Comparison of ENCODE assay signal across 19 cellular contexts in genomic region chr16:11272921-11273720, GRCh38. TPM values are rescaled to one million over a fixed set of nuclear protein-coding genes. Genes with fewer than 3 reads are reported as not detected.
A peak's percentile ranks its signal among the peaks of the same experiment; 100 is the strongest.
DNase-seq lines count a peak whose midpoint lies in the region; ATAC-seq and TF ChIP-seq lines count a peak whose summit lies in the region.
"Had no signal": no experiment of that assay in that cellular context is flagged by ENCODE, and none has a peak within 500 bp of the region (broad histone marks: within the 10 kb centered on the region; RNA-seq: fewer than 3 reads in every experiment).

Gene PRM3, minus strand, starts transcription at chr16:11273629. Its CDS starts 34 bp downstream, at chr16:11273595.

- H3K27me3 Mint-ChIP-seq in activated CD8-positive, alpha-beta T cell treated with anti-CD3 and anti-CD28 coated beads, Interleukin-2, amount 10 ng/mL, durations not matched to agents 7 days and 5 days (ENCODE audit: low read depth): peaks cover 4% of the 10 kb centered on the region
- H3K27me3 Mint-ChIP-seq in activated CD8-positive, alpha-beta T cell treated with anti-CD3 and anti-CD28 coated beads for 36 hours: no peaks in the 10 kb centered on the region
- H3K27me3 Mint-ChIP-seq in nephron (ENCODE audit: low read depth) (peaks cover 11% of the 10 kb centered on the region), type B pancreatic cell (no peaks in the 10 kb centered on the region), glutamatergic neuron (ENCODE audit: unreplicated experiment) (peaks cover 4% of the 10 kb centered on the region)

- H3K27ac ChIP-seq in ectodermal cell (ENCODE audit: insufficient read depth, low read depth, low read length, poor library complexity, severe bottlenecking): peak within 1 kb of the TSS; percentile 88
- H3K27ac ChIP-seq: BLaER1 treated with 17β-estradiol and CSF1 and Interleukin-3, amounts not matched to agents 10 nM and 100 nM; RWPE1 had no signal

- H3K4me1 Mint-ChIP-seq in activated CD8-positive, alpha-beta T cell treated with anti-CD3 and anti-CD28 coated beads, Interleukin-2, amount 10 ng/mL, durations not matched to agents 7 days and 5 days (ENCODE audit: low read depth): no peaks in the 10 kb centered on the region
- no peaks in the 10 kb centered on the region for H3K4me1 Mint-ChIP-seq in activated CD8-positive, alpha-beta T cell treated with anti-CD3 and anti-CD28 coated beads for 36 hours (ENCODE audit: low read depth)
- H3K4me1 Mint-ChIP-seq in nephron: peaks cover 10% of the 10 kb centered on the region
- H3K4me1 Mint-ChIP-seq in type B pancreatic cell (ENCODE audit: unreplicated experiment): peaks cover 11% of the 10 kb centered on the region
- peaks cover 2% of the 10 kb centered on the region for H3K4me1 Mint-ChIP-seq in glutamatergic neuron (ENCODE audit: low read depth, unreplicated experiment)

- H3K4me3 Mint-ChIP-seq in activated CD8-positive, alpha-beta T cell treated with anti-CD3 and anti-CD28 coated beads, Interleukin-2, amount 10 ng/mL, durations not matched to agents 7 days and 5 days: no peak within 1 kb of the TSS
- no peak within 1 kb of the TSS for H3K4me3 Mint-ChIP-seq in activated CD8-positive, alpha-beta T cell treated with anti-CD3 and anti-CD28 coated beads for 36 hours
- H3K4me3 Mint-ChIP-seq in nephron (peak within 1 kb of the TSS in 1 of 3 experiments; percentile 3), type B pancreatic cell (no peak within 1 kb of the TSS), glutamatergic neuron (ENCODE audit: unreplicated experiment) (no peak within 1 kb of the TSS)

- H3K9me3 ChIP-seq in ectodermal cell (ENCODE audit: control insufficient read depth, low read length): no peaks in the 10 kb centered on the region
- H3K9me3 ChIP-seq: BLaER1 treated with 17β-estradiol and CSF1 and Interleukin-3, amounts not matched to agents 10 nM and 100 nM had no signal

- H3K4me1 ChIP-seq in ectodermal cell (ENCODE audit: control insufficient read depth, insufficient read depth, low read length): peaks cover 17% of the 10 kb centered on the region
- H3K4me1 ChIP-seq: BLaER1 treated with 17β-estradiol and CSF1 and Interleukin-3, amounts not matched to agents 10 nM and 100 nM had no signal

- POLR2A ChIA-PET in activated CD8-positive, alpha-beta T cell treated with anti-CD3 and anti-CD28 coated beads, Interleukin-2, amount 10 ng/mL, durations not matched to agents 7 days and 5 days (lab: Charles Lee): interaction anchor here (1.0 kb wide), 1 partner anchor 38 kb away, joined by 3 read pairs; no protein-coding TSS in a partner anchor
- POLR2A ChIA-PET in activated CD8-positive, alpha-beta T cell treated with anti-CD3 and anti-CD28 coated beads for 36 hours (lab: Charles Lee): interaction anchor here (0.9 to 2.0 kb wide), 6 partner anchors 9 to 86 kb away, joined by 3 to 7 read pairs (median 3); no protein-coding TSS in a partner anchor

- no peak for ATAC-seq in activated CD8-positive, alpha-beta T cell treated with anti-CD3 and anti-CD28 coated beads, Interleukin-2, amount 10 ng/mL, durations not matched to agents 7 days and 5 days
- ATAC-seq in activated CD8-positive, alpha-beta T cell treated with anti-CD3 and anti-CD28 coated beads for 36 hours: no peak

- 86 to 88% methylated on average over 30 of the region's 30 CpGs for WGBS in ectodermal cell, 2 experiments

- H3K9me3 Mint-ChIP-seq in activated CD8-positive, alpha-beta T cell treated with anti-CD3 and anti-CD28 coated beads, Interleukin-2, amount 10 ng/mL, durations not matched to agents 7 days and 5 days (ENCODE audit: insufficient read depth): no peaks in the 10 kb centered on the region
- no peaks in the 10 kb centered on the region for H3K9me3 Mint-ChIP-seq in activated CD8-positive, alpha-beta T cell treated with anti-CD3 and anti-CD28 coated beads for 36 hours
- H3K9me3 Mint-ChIP-seq in nephron: no peaks in the 10 kb centered on the region
- H3K9me3 Mint-ChIP-seq in type B pancreatic cell: no peaks in the 10 kb centered on the region
- peaks cover 1% of the 10 kb centered on the region for H3K9me3 Mint-ChIP-seq in glutamatergic neuron (ENCODE audit: unreplicated experiment)

- H3K27me3 ChIP-seq in ectodermal cell (ENCODE audit: control insufficient read depth, insufficient read depth, low read length, poor library complexity, severe bottlenecking): no peaks in the 10 kb centered on the region
- H3K27me3 ChIP-seq: BLaER1 treated with 17β-estradiol and CSF1 and Interleukin-3, amounts not matched to agents 10 nM and 100 nM had no signal

- no peak for DNase-seq in activated CD8-positive, alpha-beta T cell treated with anti-CD3 and anti-CD28 coated beads, Interleukin-2, amount 10 ng/mL, durations not matched to agents 7 days and 5 days
- no peak for DNase-seq in activated CD8-positive, alpha-beta T cell treated with anti-CD3 and anti-CD28 coated beads for 36 hours
- no peak for DNase-seq in type B pancreatic cell (ENCODE audit: extremely low spot score, unreplicated experiment)
- DNase-seq in glutamatergic neuron: no peak
- DNase-seq in anterior cingulate cortex (lab: John Stamatoyannopoulos, UW): no peak
- no peak for DNase-seq in retina
- DNase-seq: 8988T, DMS 273 treated with DMSO at 0.1 percent for 48 hours, MV-4-11, NCI-H1417 treated with DMSO at 0.1 percent for 48 hours, NCI-H2029 treated with DMSO at 0.1 percent for 48 hours, NCI-H2227 treated with DMSO at 0.1 percent for 48 hours, NCI-H526 had no signal

- intact Hi-C loops in activated CD8-positive, alpha-beta T cell treated with anti-CD3 and anti-CD28 coated beads for 36 hours (cut with micrococcal nuclease): no loop called here

- no peak within 1 kb of the TSS for H3K4me3 ChIP-seq in ectodermal cell (ENCODE audit: insufficient read depth, low read depth, low read length)
- H3K4me3 ChIP-seq: BLaER1 treated with 17β-estradiol and CSF1 and Interleukin-3, amounts not matched to agents 10 nM and 100 nM had no signal

- CTCF ChIA-PET in activated CD8-positive, alpha-beta T cell treated with anti-CD3 and anti-CD28 coated beads, Interleukin-2, amount 10 ng/mL, durations not matched to agents 7 days and 5 days (lab: Charles Lee): interaction anchor here (0.7 to 1.4 kb wide), 2 partner anchors 11 to 309 kb away, joined by 3 to 5 read pairs; no protein-coding TSS in a partner anchor
- CTCF ChIA-PET in activated CD8-positive, alpha-beta T cell treated with anti-CD3 and anti-CD28 coated beads for 36 hours (lab: Charles Lee): interaction anchor here (0.7 to 1.3 kb wide), 3 partner anchors 9 to 14 kb away, joined by 3 to 4 read pairs (median 3); no protein-coding TSS in a partner anchor

- H3K36me3 ChIP-seq in ectodermal cell (ENCODE audit: control insufficient read depth, insufficient read depth, low read length): no peaks in the 10 kb centered on the region
- H3K36me3 ChIP-seq: BLaER1 treated with 17β-estradiol and CSF1 and Interleukin-3, amounts not matched to agents 10 nM and 100 nM had no signal

- TF ChIP-seq CTCF in activated CD8-positive, alpha-beta T cell treated with anti-CD3 and anti-CD28 coated beads for 36 hours (IDR thresholded peaks at IDR 0.05): no peak
- TF ChIP-seq CTCF in nephron (IDR thresholded peaks at IDR 0.05; ENCODE audit: unreplicated experiment in 3 of 3) (no peak), type B pancreatic cell (conservative IDR thresholded peaks at IDR 0.05) (no peak), glutamatergic neuron (IDR thresholded peaks at IDR 0.05; ENCODE audit: partially characterized antibody, unreplicated experiment) (no peak)

- no peaks in the 10 kb centered on the region for H3K36me3 Mint-ChIP-seq in activated CD8-positive, alpha-beta T cell treated with anti-CD3 and anti-CD28 coated beads, Interleukin-2, amount 10 ng/mL, durations not matched to agents 7 days and 5 days (ENCODE audit: low read depth)
- no peaks in the 10 kb centered on the region for H3K36me3 Mint-ChIP-seq in activated CD8-positive, alpha-beta T cell treated with anti-CD3 and anti-CD28 coated beads for 36 hours (ENCODE audit: low read depth)
- H3K36me3 Mint-ChIP-seq in nephron (ENCODE audit: low read depth) (no peaks in the 10 kb centered on the region), type B pancreatic cell (no peaks in the 10 kb centered on the region), glutamatergic neuron (ENCODE audit: unreplicated experiment) (no peaks in the 10 kb centered on the region)

- peak within 1 kb of the TSS; percentile 35 for H3K27ac Mint-ChIP-seq in activated CD8-positive, alpha-beta T cell treated with anti-CD3 and anti-CD28 coated beads, Interleukin-2, amount 10 ng/mL, durations not matched to agents 7 days and 5 days
- H3K27ac Mint-ChIP-seq in activated CD8-positive, alpha-beta T cell treated with anti-CD3 and anti-CD28 coated beads for 36 hours: no peak within 1 kb of the TSS
- H3K27ac Mint-ChIP-seq in nephron (peak within 1 kb of the TSS; percentile 84 to 97 (median 88)), type B pancreatic cell (peak within 1 kb of the TSS; percentile 65), glutamatergic neuron (ENCODE audit: unreplicated experiment) (no peak within 1 kb of the TSS)

RNA-seq across cellular contexts. Expression of gene PRM3, which starts in this region (rescaled TPM):
- total RNA-seq in activated CD8-positive, alpha-beta T cell treated with anti-CD3 and anti-CD28 coated beads, Interleukin-2, amount 10 ng/mL, durations not matched to agents 7 days and 5 days: not detected
- not detected for total RNA-seq in activated CD8-positive, alpha-beta T cell treated with anti-CD3 and anti-CD28 coated beads for 36 hours
- polyA plus RNA-seq in ectodermal cell (2013, experiment 1 of 4): not detected
- polyA plus RNA-seq in ectodermal cell (2013, experiment 2 of 4): not detected
- not detected for polyA plus RNA-seq in ectodermal cell (2013, experiment 3 of 4)
- polyA plus RNA-seq in ectodermal cell (2013, experiment 4 of 4): not detected
- total RNA-seq in type B pancreatic cell (ENCODE audit: low replicate concordance): not detected in 2 replicates
- not detected for total RNA-seq in glutamatergic neuron (ENCODE audit: unreplicated experiment)
- total RNA-seq: H4, LHCN-M2 had no signal

Comparison
In these comparisons a context has a peak if more than half of its experiments do, and no peak if none do; other contexts are left out.
1. H3K27ac Mint-ChIP-seq: peak in activated CD8-positive, alpha-beta T cell treated with anti-CD3 and anti-CD28 coated beads, Interleukin-2, amount 10 ng/mL, durations not matched to agents 7 days and 5 days (single experiment), nephron (3 of 3) and type B pancreatic cell (single experiment); none in activated CD8-positive, alpha-beta T cell treated with anti-CD3 and anti-CD28 coated beads for 36 hours (single experiment) and glutamatergic neuron (single experiment).